Comparison of ENCODE assay signal across 23 cellular contexts in the genomic region with DNA sequence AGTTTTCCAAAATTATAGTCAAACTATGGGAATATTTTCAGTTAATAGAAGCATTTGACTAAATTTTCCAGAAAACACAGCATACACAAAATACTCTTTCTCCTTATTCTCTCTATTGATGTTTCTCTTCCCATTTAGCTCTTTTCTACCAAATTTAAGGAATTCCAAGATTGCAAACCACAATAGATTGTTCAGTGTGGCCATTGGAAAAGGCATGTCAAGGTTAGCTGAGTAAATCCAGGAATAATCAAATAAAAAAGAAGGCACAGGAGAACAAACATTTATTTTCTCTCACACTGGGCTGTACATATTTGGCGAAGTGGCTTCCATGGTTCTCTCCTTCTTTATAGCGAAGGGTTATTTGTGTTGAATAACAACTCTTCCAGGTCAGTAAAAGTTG.
"Had no signal": no experiment of that assay in that cellular context is flagged by ENCODE, and none has a peak within 500 bp of the region (broad histone marks: within the 10 kb centered on the region; RNA-seq: fewer than 3 reads in every experiment).

No MANE protein-coding gene starts in this region.

- H3K4me1 ChIP-seq: esophagus squamous epithelium, foreskin keratinocyte, right atrium auricular region, sigmoid colon, testis, upper lobe of right lung, vagina had no signal

- H3K4me3 ChIP-seq: esophagus squamous epithelium, heart left ventricle, right atrium auricular region, sigmoid colon, skin epidermis, testis, tibial nerve, upper lobe of right lung, vagina had no signal

- H3K27ac Mint-ChIP-seq: mesothelial cell of epicardium; natural killer cell; stimulated activated naive B cell treated with anti-CD40 and anti-IgM and Interleukin-4, amounts not matched to agents 10 μg/mL and 1 μg/mL and 100 μg/mL, for 72 hours; stimulated activated naive CD8-positive, alpha-beta T cell treated with anti-CD3 and anti-CD28 coated beads, Interleukin-15, amount 100 ng/mL, for 72 hours had no signal

- H3K27me3 ChIP-seq: esophagus squamous epithelium, heart left ventricle, right atrium auricular region, sigmoid colon, testis, tibial nerve, upper lobe of right lung, vagina had no signal

- DNase-seq: effector memory CD4-positive, alpha-beta T cell; esophagus squamous epithelium; heart left ventricle; hippocampal formation; natural killer cell; posterior cingulate gyrus; sigmoid colon; stimulated activated CD4-positive, alpha-beta T cell treated with anti-CD3 and anti-CD28 coated beads, Interleukin-2, amount 100 ng/mL, for 24 hours; stimulated activated CD4-positive, alpha-beta T cell treated with anti-CD3 and anti-CD28 coated beads, Interleukin-4, amount 100 ng/mL, for 4 hours; stimulated activated naive B cell treated with anti-CD40 and anti-IgM and Interleukin-4, amounts not matched to agents 10 μg/mL and 1 μg/mL and 100 μg/mL, for 72 hours; stimulated activated naive CD8-positive, alpha-beta T cell treated with anti-CD3 and anti-CD28 coated beads, Interleukin-15, amount 100 ng/mL, for 72 hours; testis; upper lobe of right lung had no signal

- H3K9me3 ChIP-seq: esophagus squamous epithelium, heart left ventricle, right atrium auricular region, sigmoid colon, testis, tibial nerve, upper lobe of right lung, vagina had no signal

- H3K27ac ChIP-seq: epithelial cell of prostate, esophagus squamous epithelium, foreskin keratinocyte, heart left ventricle, right atrium auricular region, sigmoid colon, skin epidermis, testis, tibial nerve, upper lobe of right lung, vagina had no signal

- H3K36me3 Mint-ChIP-seq: mesothelial cell of epicardium; natural killer cell; stimulated activated naive B cell treated with anti-CD40 and anti-IgM and Interleukin-4, amounts not matched to agents 10 μg/mL and 1 μg/mL and 100 μg/mL, for 72 hours had no signal

- H3K9me3 Mint-ChIP-seq: mesothelial cell of epicardium; neural crest cell; stimulated activated naive B cell treated with anti-CD40 and anti-IgM and Interleukin-4, amounts not matched to agents 10 μg/mL and 1 μg/mL and 100 μg/mL, for 72 hours; stimulated activated naive CD8-positive, alpha-beta T cell treated with anti-CD3 and anti-CD28 coated beads, Interleukin-15, amount 100 ng/mL, for 72 hours had no signal

- H3K4me1 Mint-ChIP-seq: natural killer cell; neural crest cell; stimulated activated naive B cell treated with anti-CD40 and anti-IgM and Interleukin-4, amounts not matched to agents 10 μg/mL and 1 μg/mL and 100 μg/mL, for 72 hours; stimulated activated naive CD8-positive, alpha-beta T cell treated with anti-CD3 and anti-CD28 coated beads, Interleukin-15, amount 100 ng/mL, for 72 hours had no signal

- H3K27me3 Mint-ChIP-seq: stimulated activated naive CD8-positive, alpha-beta T cell treated with anti-CD3 and anti-CD28 coated beads, Interleukin-15, amount 100 ng/mL, for 72 hours had no signal

- FAIRE-seq: endometrium had no signal

- H3K4me3 Mint-ChIP-seq: mesothelial cell of epicardium; natural killer cell; neural crest cell; stimulated activated naive B cell treated with anti-CD40 and anti-IgM and Interleukin-4, amounts not matched to agents 10 μg/mL and 1 μg/mL and 100 μg/mL, for 72 hours; stimulated activated naive CD8-positive, alpha-beta T cell treated with anti-CD3 and anti-CD28 coated beads, Interleukin-15, amount 100 ng/mL, for 72 hours had no signal

- H3K36me3 ChIP-seq: esophagus squamous epithelium, heart left ventricle, right atrium auricular region, sigmoid colon, tibial nerve, upper lobe of right lung, vagina had no signal

- ATAC-seq: heart left ventricle; left lobe of liver; natural killer cell; stimulated activated naive B cell treated with anti-CD40 and anti-IgM and Interleukin-4, amounts not matched to agents 10 μg/mL and 1 μg/mL and 100 μg/mL, for 72 hours; stimulated activated naive CD8-positive, alpha-beta T cell treated with anti-CD3 and anti-CD28 coated beads, Interleukin-15, amount 100 ng/mL, for 72 hours; upper lobe of right lung had no signal
